In genomic region chr7:87874066-87874465, GRCh38 we compare ENCODE assay signal across 11 cellular contexts. TPM values are rescaled to one million over a fixed set of nuclear protein-coding genes. Genes with fewer than 3 reads are reported as not detected.
DNase-seq lines count a peak whose midpoint lies in the region; ATAC-seq, FAIRE-seq and TF ChIP-seq lines count a peak whose summit lies in the region.
"Had no signal": no experiment of that assay in that cellular context is flagged by ENCODE, and none has a peak within 500 bp of the region (broad histone marks: within the 10 kb centered on the region; RNA-seq: fewer than 3 reads in every experiment).

No MANE protein-coding gene starts in this region.

- H3K36me3 Mint-ChIP-seq in activated CD4-positive, alpha-beta T cell treated with anti-CD3 and anti-CD28 coated beads, Interleukin-2, amount 10 ng/mL, durations not matched to agents 24 days and 14 days (ENCODE audit: low read depth) = peaks cover 47% of the 10 kb centered on the region

- H3K9me3 ChIP-seq in K562 (replicated peaks; ENCODE audit: control insufficient read depth, insufficient read depth, low read depth, low read length) = peaks cover 9% of the 10 kb centered on the region
- peaks cover 0 to 25% (median 12%) of the 10 kb centered on the region in 8 donors for H3K9me3 ChIP-seq in spleen

- ATAC-seq in K562 (no peak), HG03354 (IDR thresholded peaks at IDR 0.05; ENCODE audit: poor library complexity, severe bottlenecking, unreplicated experiment) (no peak)

- 5% methylated on average over 4 of the region's 4 CpGs for WGBS in K562 (ENCODE audit: insufficient coverage, low coverage, missing lambda C conversion rate)
- WGBS in spleen, 5 donors = 14 to 35% (median 19%) methylated on average over 4 of the region's 4 CpGs

- peak overlapping the region; percentile 75 for H3K4me2 ChIP-seq in K562 (ENCODE audit: insufficient read depth, low read length)

- no peak for FAIRE-seq in K562 (lab: Jason Lieb, UNC)
- FAIRE-seq: A204.1 had no signal

- peaks cover 5% of the 10 kb centered on the region; the same call in 1 of the 2 replicates for H4K20me1 ChIP-seq in K562 (replicated peaks; ENCODE audit: control insufficient read depth, insufficient read depth, low read length)

- DNase-seq in activated CD4-positive, alpha-beta T cell treated with anti-CD3 and anti-CD28 coated beads, Interleukin-2, amount 10 ng/mL, durations not matched to agents 24 days and 14 days = no peak
- no peak for DNase-seq in activated CD4-positive, alpha-beta T cell treated with anti-CD3 and anti-CD28 coated beads, Interleukin-2, amount 50 U/mL, for 1 hour
- DNase-seq in NOMO-1 treated with dmso at 0.1 percent for 144 hours (lab: John Stamatoyannopoulos, UW; ENCODE audit: unreplicated experiment) (peak; percentile 95), K562 (ENCODE audit: extremely low read depth in 1 of 4, low spot score in 3 of 4) (peak in 1 of 4 experiments; percentile 32), spleen (no peak), NCI-H1436 (lab: John Stamatoyannopoulos, UW) (no peak), NCI-H187 (lab: John Stamatoyannopoulos, UW) (no peak)
- DNase-seq: NCI-H748 treated with DMSO at 0.1 percent for 48 hours had no signal

- no peak for TF ChIP-seq RAD21 in K562 (CRISPR knock-in tag; conservative IDR thresholded peaks at IDR 0.05 in 1 of 2, IDR thresholded peaks at IDR 0.05 in 1 of 2)

- H3K27ac Mint-ChIP-seq in activated CD4-positive, alpha-beta T cell treated with anti-CD3 and anti-CD28 coated beads, Interleukin-2, amount 10 ng/mL, durations not matched to agents 24 days and 14 days = peak overlapping the region; percentile 1

- H3K4me3 Mint-ChIP-seq in activated CD4-positive, alpha-beta T cell treated with anti-CD3 and anti-CD28 coated beads, Interleukin-2, amount 10 ng/mL, durations not matched to agents 24 days and 14 days = peak overlapping the region; percentile 88

- no peaks in the 10 kb centered on the region for H3K27me3 ChIP-seq in K562 (ENCODE audit: control insufficient read depth in 2 of 2, insufficient read depth in 2 of 2, low read length in 2 of 2)
- H3K27me3 ChIP-seq in spleen (replicated peaks in 1 of 7) = no peaks in the 10 kb centered on the region

- peaks cover 8% of the 10 kb centered on the region for H3K9me3 Mint-ChIP-seq in activated CD4-positive, alpha-beta T cell treated with anti-CD3 and anti-CD28 coated beads, Interleukin-2, amount 10 ng/mL, durations not matched to agents 24 days and 14 days

- CTCF ChIA-PET in K562 (lab: Yijun Ruan, JAX; ENCODE audit: low intra/inter-chr PET ratio) = no interaction called here

- BruUV-seq in K562 (replicated peaks; lab: Mats Ljungman, UMichigan) = no TSS peak

- H3K4me3 ChIP-seq in K562 = peak overlapping the region; percentile 86
- peak overlapping the region in 3 of 8 donors; percentile 82 to 85 (median 85) for H3K4me3 ChIP-seq in spleen

- POLR2A ChIA-PET in K562 (lab: Yijun Ruan, JAX) = no interaction called here

- H3K9me1 ChIP-seq in K562 (ENCODE audit: control insufficient read depth, insufficient read depth, low read length) = no peaks in the 10 kb centered on the region

- H2AFZ ChIP-seq in K562 (ENCODE audit: low read depth, low read length) = no peak overlapping the region

- in situ Hi-C loops in K562 (cut with MboI) = no loop called here

- H3K27ac ChIP-seq in K562 (ENCODE audit: extremely low read depth, low read depth, low read length) (peak overlapping the region; percentile 37; the same call in 2 of the 3 replicates), spleen (peak overlapping the region; percentile 22 to 97 (median 96))
- H3K27ac ChIP-seq: epithelial cell of prostate had no signal

- H3K27me3 Mint-ChIP-seq in activated CD4-positive, alpha-beta T cell treated with anti-CD3 and anti-CD28 coated beads, Interleukin-2, amount 10 ng/mL, durations not matched to agents 24 days and 14 days = no peaks in the 10 kb centered on the region

- TF ChIP-seq CTCF in K562 (IDR thresholded peaks at IDR 0.05 in 2 of 3, conservative IDR thresholded peaks at IDR 0.05 in 1 of 3; ENCODE audit: insufficient read depth in 2 of 3, low read depth in 1 of 3, low read length in 3 of 3) (no peak), spleen (IDR thresholded peaks at IDR 0.05 in 8 of 11, conservative IDR thresholded peaks at IDR 0.05 in 3 of 11) (no peak)

- H3K79me2 ChIP-seq in K562 (ENCODE audit: control insufficient read depth, insufficient read depth, low read length) = peaks cover 99% of the 10 kb centered on the region

- H3K36me3 ChIP-seq in K562 (ENCODE audit: control insufficient read depth, insufficient read depth, low read length) (peaks cover 48% of the 10 kb centered on the region), spleen (peaks cover 0 to 20% (median 0%) of the 10 kb centered on the region in 6 donors)

- TF ChIP-seq EP300 in K562 (IDR thresholded peaks at IDR 0.05; ENCODE audit: low read length) = no peak

- no peak for TF ChIP-seq POLR2A in K562 (conservative IDR thresholded peaks at IDR 0.05)
- TF ChIP-seq POLR2A in spleen (IDR thresholded peaks at IDR 0.05) = no peak

- H3K9ac ChIP-seq in K562 (ENCODE audit: insufficient read depth in 1 of 2, low read depth in 2 of 2, low read length in 2 of 2) = peak overlapping the region in 1 of 2 experiments; percentile 96; a peak in 2 of 4 replicates

- peaks cover 7% of the 10 kb centered on the region in 2 experiments; a peak in 4 of 5 replicates for H3K4me1 ChIP-seq in K562 (replicated peaks in 1 of 2; ENCODE audit: control insufficient read depth in 2 of 2, insufficient read depth in 2 of 2, low read length in 2 of 2)
- H3K4me1 ChIP-seq in spleen = peaks cover 20 to 70% (median 41%) of the 10 kb centered on the region in 6 donors

- intact Hi-C loops in activated CD4-positive, alpha-beta T cell treated with anti-CD3 and anti-CD28 coated beads, Interleukin-2, amount 10 ng/mL, durations not matched to agents 24 days and 14 days (cut with micrococcal nuclease) = loop anchor here (2.0 kb wide), 1 partner anchor 13 kb away; no protein-coding TSS in a partner anchor
- intact Hi-C loops in K562 (cut with micrococcal nuclease) = loop anchor here (10.0 kb wide), 3 partner anchors 341 to 719 kb away; partner anchors contain the start of genes DMTF1 and TMEM243
- intact Hi-C loops in spleen (cut with DNase I; ENCODE audit: low total_unique reads) = no loop called here

- H3K4me1 Mint-ChIP-seq in activated CD4-positive, alpha-beta T cell treated with anti-CD3 and anti-CD28 coated beads, Interleukin-2, amount 10 ng/mL, durations not matched to agents 24 days and 14 days = peaks cover 34% of the 10 kb centered on the region

RNA-seq across cellular contexts. Expression of gene SLC25A40, which starts 2.1 kb away (rescaled TPM):
- 43.3 and 51.0 TPM in 2 replicates for total RNA-seq in activated CD4-positive, alpha-beta T cell treated with anti-CD3 and anti-CD28 coated beads, Interleukin-2, amount 10 ng/mL, durations not matched to agents 24 days and 14 days
- 23.2 and 75.9 TPM in 2 replicates for total RNA-seq in K562 (2011; cell fraction: chromatin; rRNA removed; ENCODE audit: low replicate concordance)
- 11.2 and 11.7 TPM in 2 replicates for total RNA-seq in K562 (2011; cell fraction: nucleolus; rRNA removed)
- 22.0 and 43.4 TPM in 2 replicates for total RNA-seq in K562 (2011; cell fraction: nucleoplasm; rRNA removed)
- 6.7 and 9.9 TPM in 2 replicates for total RNA-seq in K562 (2014; rRNA removed)
- 28.1 and 31.1 TPM in 2 replicates for total RNA-seq in K562 (2014; rRNA removed; fragmentation: Illumina TruSeq; extraction: Trizol)
- total RNA-seq in K562 (2015; rRNA removed; fragmentation: Illumina TruSeq; extraction: Trizol) = 25.0 and 26.5 TPM in 2 replicates
- total RNA-seq in K562 (2021) = 39.6 and 43.2 TPM in 2 replicates
- 34.4 and 44.0 TPM in 2 replicates for polyA plus RNA-seq in K562 (2011; rRNA removed)
- 7.2 and 13.2 TPM in 2 replicates for polyA plus RNA-seq in K562 (2011; cell fraction: cytosol; rRNA removed)
- polyA plus RNA-seq in K562 (2011; cell fraction: nucleus; rRNA removed) = 35.6 and 37.3 TPM in 2 replicates
- 32.7 and 45.5 TPM in 2 replicates for polyA plus RNA-seq in K562 (2012)
- 26.0 and 26.6 TPM in 2 replicates for polyA plus RNA-seq in K562 (2014; fragmentation: Illumina TruSeq; extraction: Trizol)
- 10 to 100 TPM; 19.0 to 25.1 TPM for polyA plus RNA-seq in K562 (2014; fragmentation: Nextera tagmentation; extraction: Ambion mirVana)
- polyA plus RNA-seq in K562 (2014; rRNA removed) = 17.9 and 21.2 TPM in 2 replicates
- 26.6 and 29.1 TPM in 2 replicates for polyA minus RNA-seq in K562 (2011; rRNA and poly(A)+ RNA removed)
- polyA minus RNA-seq in K562 (2011; cell fraction: cytosol; rRNA and poly(A)+ RNA removed) = 12.8 and 13.7 TPM in 2 replicates
- polyA minus RNA-seq in K562 (2011; cell fraction: nucleus; rRNA and poly(A)+ RNA removed) = 35.0 and 41.9 TPM in 2 replicates
- total RNA-seq in spleen = 100 to 1,000 TPM in 1 of 7 donors, 10 to 100 TPM in 6; 38.5 to 102 (median 50.3) TPM
- 10 to 100 TPM in 1 of 3 donors, 1 to 10 TPM in 2; 6.2 to 10.3 (median 9.1) TPM for polyA plus RNA-seq in spleen

RNA-seq across cellular contexts. Expression of gene DBF4, which starts 2.2 kb away (rescaled TPM):
- total RNA-seq in activated CD4-positive, alpha-beta T cell treated with anti-CD3 and anti-CD28 coated beads, Interleukin-2, amount 10 ng/mL, durations not matched to agents 24 days and 14 days = 65.7 and 74.8 TPM in 2 replicates
- 49.4 and 110 TPM in 2 replicates for total RNA-seq in K562 (2011; cell fraction: chromatin; rRNA removed; ENCODE audit: low replicate concordance)
- 37.6 and 41.4 TPM in 2 replicates for total RNA-seq in K562 (2011; cell fraction: nucleolus; rRNA removed)
- 56.9 and 57.0 TPM in 2 replicates for total RNA-seq in K562 (2011; cell fraction: nucleoplasm; rRNA removed)
- total RNA-seq in K562 (2014; rRNA removed) (106 and 132 TPM in 2 replicates), K562 (2014; rRNA removed; fragmentation: Illumina TruSeq; extraction: Trizol) (134 and 156 TPM in 2 replicates), K562 (2015; rRNA removed; fragmentation: Illumina TruSeq; extraction: Trizol) (139 and 145 TPM in 2 replicates), K562 (2021) (104 and 105 TPM in 2 replicates), spleen (10 to 100 TPM; 13.0 to 26.8 (median 17.8) TPM)
- polyA plus RNA-seq in K562 (2011; rRNA removed) (25.9 and 37.8 TPM in 2 replicates), K562 (2014; fragmentation: Illumina TruSeq; extraction: Trizol) (81.5 and 106 TPM in 2 replicates), K562 (2014; fragmentation: Nextera tagmentation; extraction: Ambion mirVana) (10 to 100 TPM; 38.4 to 43.5 TPM), K562 (2014; rRNA removed) (56.2 and 67.4 TPM in 2 replicates), spleen (10 to 100 TPM in 1 of 3 donors, 1 to 10 TPM in 2; 8.8 to 10.0 (median 9.7) TPM)
- 9.1 and 12.5 TPM in 2 replicates for polyA plus RNA-seq in K562 (2011; cell fraction: cytosol; rRNA removed)
- 24.3 and 24.5 TPM in 2 replicates for polyA plus RNA-seq in K562 (2011; cell fraction: nucleus; rRNA removed)
- polyA plus RNA-seq in K562 (2012) = 51.2 and 79.2 TPM in 2 replicates
- 27.5 and 30.3 TPM in 2 replicates for polyA minus RNA-seq in K562 (2011; rRNA and poly(A)+ RNA removed)
- polyA minus RNA-seq in K562 (2011; cell fraction: cytosol; rRNA and poly(A)+ RNA removed) = 20.8 and 22.8 TPM in 2 replicates
- polyA minus RNA-seq in K562 (2011; cell fraction: nucleus; rRNA and poly(A)+ RNA removed) = 63.8 and 64.0 TPM in 2 replicates

RNA-seq across cellular contexts. Expression of gene ADAM22, which starts 60.0 kb away (rescaled TPM):
- total RNA-seq in activated CD4-positive, alpha-beta T cell treated with anti-CD3 and anti-CD28 coated beads, Interleukin-2, amount 10 ng/mL, durations not matched to agents 24 days and 14 days = 1.5 and 1.7 TPM in 2 replicates
- 0.56 and 0.70 TPM in 2 replicates for total RNA-seq in K562 (2011; cell fraction: chromatin; rRNA removed; ENCODE audit: low replicate concordance)
- 0.13 and 0.17 TPM in 2 replicates for total RNA-seq in K562 (2011; cell fraction: nucleolus; rRNA removed)
- total RNA-seq in K562 (2011; cell fraction: nucleoplasm; rRNA removed) = 0.53 and 0.73 TPM in 2 replicates
- total RNA-seq in K562 (2014; rRNA removed) = 0.09 and 0.33 TPM in 2 replicates
- 0.18 and 0.29 TPM in 2 replicates for total RNA-seq in K562 (2014; rRNA removed; fragmentation: Illumina TruSeq; extraction: Trizol)
- total RNA-seq in K562 (2015; rRNA removed; fragmentation: Illumina TruSeq; extraction: Trizol) = 0.58 and 0.83 TPM in 2 replicates
- total RNA-seq in K562 (2021) = 0.18 and 0.40 TPM in 2 replicates
- polyA plus RNA-seq in K562 (2011; rRNA removed) = 0.24 and 0.49 TPM in 2 replicates
- 0.07 and 0.15 TPM in 2 replicates for polyA plus RNA-seq in K562 (2011; cell fraction: cytosol; rRNA removed)
- polyA plus RNA-seq in K562 (2011; cell fraction: nucleus; rRNA removed) = 0.84 and 1.2 TPM in 2 replicates
- 0.23 and 0.25 TPM in 2 replicates for polyA plus RNA-seq in K562 (2012)
- 0.12 and 0.36 TPM in 2 replicates for polyA plus RNA-seq in K562 (2014; fragmentation: Illumina TruSeq; extraction: Trizol)
- polyA plus RNA-seq in K562 (2014; fragmentation: Nextera tagmentation; extraction: Ambion mirVana) = under 1 TPM; 0.01 to 0.03 TPM
- 0.05 and 0.07 TPM in 2 replicates for polyA plus RNA-seq in K562 (2014; rRNA removed)
- polyA minus RNA-seq in K562 (2011; rRNA and poly(A)+ RNA removed) = 1.1 and 1.9 TPM in 2 replicates
- polyA minus RNA-seq in K562 (2011; cell fraction: cytosol; rRNA and poly(A)+ RNA removed) = 1.4 TPM in 1 of 2 replicates, not detected in the other
- 1.2 and 1.9 TPM in 2 replicates for polyA minus RNA-seq in K562 (2011; cell fraction: nucleus; rRNA and poly(A)+ RNA removed)
- total RNA-seq in spleen = 1 to 10 TPM; 2.5 to 4.4 (median 3.6) TPM
- under 1 TPM; 0.43 to 0.64 (median 0.51) TPM for polyA plus RNA-seq in spleen
